Comparison of ENCODE assay signal across 13 cellular contexts in the genomic region with DNA sequence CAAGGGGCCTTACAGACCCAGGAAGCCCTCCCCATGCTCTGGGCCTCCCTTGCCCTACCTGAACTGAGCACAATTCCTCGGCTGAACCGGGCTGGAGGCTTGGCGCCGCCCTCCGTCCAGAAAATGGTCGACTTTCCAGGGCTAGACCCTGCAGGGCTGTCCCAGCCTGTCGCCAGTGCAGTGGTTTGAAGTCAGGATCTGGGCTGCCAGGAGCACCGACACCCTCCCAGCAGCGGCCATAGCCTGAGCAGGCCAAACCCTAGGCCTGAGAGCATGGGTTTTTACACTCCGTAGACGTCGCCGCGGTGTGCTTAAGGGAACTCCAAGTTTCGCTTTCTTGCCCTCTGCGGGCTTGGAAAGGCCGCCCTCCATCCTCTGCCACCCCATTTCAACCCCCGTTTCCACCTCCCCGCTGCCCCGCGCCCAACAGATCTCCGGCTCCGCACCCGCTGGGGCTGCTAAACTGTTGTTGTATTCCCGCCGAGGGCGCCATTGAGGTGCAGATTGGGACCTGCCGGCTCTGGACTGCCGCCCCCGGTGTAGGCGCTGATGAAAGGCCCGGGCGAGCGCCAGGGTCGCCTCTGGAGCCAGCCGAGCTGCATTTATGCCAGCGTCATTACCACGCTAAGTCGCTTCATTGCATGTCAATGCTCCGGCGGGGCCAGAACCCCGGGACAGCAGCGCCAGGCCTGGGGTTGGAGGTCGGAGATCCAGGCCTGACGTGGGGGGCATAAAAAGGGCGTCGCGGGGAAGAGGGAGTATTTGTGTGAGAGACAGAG. TPM values are rescaled to one million over a fixed set of nuclear protein-coding genes. Genes with fewer than 3 reads are reported as not detected.
DNase-seq lines count a peak whose midpoint lies in the region; ATAC-seq and TF ChIP-seq lines count a peak whose summit lies in the region.
"Had no signal": no experiment of that assay in that cellular context is flagged by ENCODE, and none has a peak within 500 bp of the region (broad histone marks: within the 10 kb centered on the region; RNA-seq: fewer than 3 reads in every experiment).

No MANE protein-coding gene starts in this region.

- H3K9me3 ChIP-seq in iPS-18c (ENCODE audit: control insufficient read depth, insufficient read depth, low read length) (no peaks in the 10 kb centered on the region), smooth muscle cell (replicated peaks; ENCODE audit: low read depth) (no peaks in the 10 kb centered on the region)
- H3K9me3 ChIP-seq: SJCRH30 had no signal

- peak overlapping the region; percentile 26 for H3K4me3 Mint-ChIP-seq in activated T-cell treated with anti-CD3 and anti-CD28 coated beads, Interleukin-2, amount 50 U/mL, for 4 hours
- H3K4me3 Mint-ChIP-seq in activated naive CD8-positive, alpha-beta T cell = peak overlapping the region; percentile 68
- H3K4me3 Mint-ChIP-seq: stimulated activated memory B cell treated with anti-CD40 and anti-IgM and Interleukin-4, amounts not matched to agents 10 μg/mL and 1 μg/mL and 100 μg/mL, for 72 hours had no signal

- H3K27me3 ChIP-seq in smooth muscle cell (ENCODE audit: low read depth) = peaks cover 98% of the 10 kb centered on the region
- H3K27me3 ChIP-seq: SJCRH30 had no signal

- peak overlapping the region; percentile 43 for H3K4me3 ChIP-seq in iPS-18c (ENCODE audit: insufficient read depth, low read depth, low read length)
- peak overlapping the region; percentile 90 for H3K4me3 ChIP-seq in smooth muscle cell
- H3K4me3 ChIP-seq: SJCRH30 had no signal

- H3K4me1 ChIP-seq in smooth muscle cell (ENCODE audit: low read depth) = peaks cover 32% of the 10 kb centered on the region
- H3K4me1 ChIP-seq: SJCRH30 had no signal

- ATAC-seq in activated T-cell treated with anti-CD3 and anti-CD28 coated beads, Interleukin-2, amount 50 U/mL, for 4 hours = no peak
- no peak for ATAC-seq in HG03025 (IDR thresholded peaks at IDR 0.05; ENCODE audit: low FRiP score, unreplicated experiment)
- ATAC-seq: left colon; stimulated activated memory B cell treated with anti-CD40 and anti-IgM and Interleukin-4, amounts not matched to agents 10 μg/mL and 1 μg/mL and 100 μg/mL, for 72 hours had no signal

- H3K4me2 ChIP-seq in smooth muscle cell = peak overlapping the region; percentile 88

- peaks cover 90% of the 10 kb centered on the region for H3K27me3 Mint-ChIP-seq in activated T-cell treated with anti-CD3 and anti-CD28 coated beads, Interleukin-2, amount 50 U/mL, for 4 hours (ENCODE audit: low read depth)
- peaks cover 43% of the 10 kb centered on the region for H3K27me3 Mint-ChIP-seq in activated naive CD8-positive, alpha-beta T cell

- peak overlapping the region; percentile 60 for H2AFZ ChIP-seq in smooth muscle cell (ENCODE audit: low read depth)

- WGBS in smooth muscle cell (ENCODE audit: low lambda C conversion rate) = 12% methylated on average over 47 of the region's 48 CpGs

- no peaks in the 10 kb centered on the region for H3K9me3 Mint-ChIP-seq in activated T-cell treated with anti-CD3 and anti-CD28 coated beads, Interleukin-2, amount 50 U/mL, for 4 hours
- no peaks in the 10 kb centered on the region for H3K9me3 Mint-ChIP-seq in activated naive CD8-positive, alpha-beta T cell (ENCODE audit: low read depth)

- H3K9ac ChIP-seq in smooth muscle cell (ENCODE audit: low read depth) = peak overlapping the region; percentile 39

- H4K20me1 ChIP-seq in smooth muscle cell (ENCODE audit: low read depth) = no peaks in the 10 kb centered on the region

- no peak overlapping the region for H3K27ac Mint-ChIP-seq in activated naive CD8-positive, alpha-beta T cell
- H3K27ac Mint-ChIP-seq: stimulated activated memory B cell treated with anti-CD40 and anti-IgM and Interleukin-4, amounts not matched to agents 10 μg/mL and 1 μg/mL and 100 μg/mL, for 72 hours had no signal

- H3K79me2 ChIP-seq in smooth muscle cell (ENCODE audit: low read depth) = no peaks in the 10 kb centered on the region

- peaks cover 26% of the 10 kb centered on the region for H3K4me1 Mint-ChIP-seq in activated T-cell treated with anti-CD3 and anti-CD28 coated beads, Interleukin-2, amount 50 U/mL, for 4 hours (ENCODE audit: low read depth)
- H3K4me1 Mint-ChIP-seq in activated naive CD8-positive, alpha-beta T cell (ENCODE audit: low read depth) = peaks cover 46% of the 10 kb centered on the region

- no peak for DNase-seq in activated T-cell treated with anti-CD3 and anti-CD28 coated beads, Interleukin-2, amount 50 U/mL, for 4 hours
- DNase-seq in activated T-cell treated with anti-CD3 and anti-CD28 coated beads for 4 hours (no peak), smooth muscle cell (lab: John Stamatoyannopoulos, UW; ENCODE audit: unreplicated experiment) (no peak), NOMO-1 (lab: John Stamatoyannopoulos, UW; ENCODE audit: unreplicated experiment in 2 of 2) (no peak)
- no peak for DNase-seq in central memory CD4-positive, alpha-beta T cell
- DNase-seq: left colon, NCI-H2171, SJCRH30, small intestine had no signal

- peak overlapping the region; percentile 84 for H3K27ac ChIP-seq in smooth muscle cell (ENCODE audit: low read depth)
- H3K27ac ChIP-seq: SJCRH30 had no signal

- no peaks in the 10 kb centered on the region for H3F3A ChIP-seq in smooth muscle cell (ENCODE audit: low read depth)

- no peak for TF ChIP-seq CTCF in smooth muscle cell (IDR thresholded peaks at IDR 0.05; ENCODE audit: borderline replicate concordance, insufficient read depth, poor library complexity, severe bottlenecking)

- no peaks in the 10 kb centered on the region for H3K36me3 ChIP-seq in smooth muscle cell (ENCODE audit: low read depth)
- H3K36me3 ChIP-seq: SJCRH30 had no signal

- H3K36me3 Mint-ChIP-seq in activated T-cell treated with anti-CD3 and anti-CD28 coated beads, Interleukin-2, amount 50 U/mL, for 4 hours (ENCODE audit: insufficient read depth) = no peaks in the 10 kb centered on the region
- H3K36me3 Mint-ChIP-seq in activated naive CD8-positive, alpha-beta T cell = no peaks in the 10 kb centered on the region

RNA-seq across cellular contexts. Expression of a gene that starts 2.2 kb away (rescaled TPM):
- under 1 TPM in 1 of 3 donors, not detected in 2; 0.11 TPM for total RNA-seq in activated T-cell treated with anti-CD3 and anti-CD28 coated beads, Interleukin-2, amount 50 U/mL, for 4 hours
- total RNA-seq in smooth muscle cell = 6.2 and 13.6 TPM in 2 replicates
- polyA plus RNA-seq in smooth muscle cell = 10.1 and 33.9 TPM in 2 replicates
